Comparison of ENCODE assay signal across 12 cellular contexts in the genomic region with DNA sequence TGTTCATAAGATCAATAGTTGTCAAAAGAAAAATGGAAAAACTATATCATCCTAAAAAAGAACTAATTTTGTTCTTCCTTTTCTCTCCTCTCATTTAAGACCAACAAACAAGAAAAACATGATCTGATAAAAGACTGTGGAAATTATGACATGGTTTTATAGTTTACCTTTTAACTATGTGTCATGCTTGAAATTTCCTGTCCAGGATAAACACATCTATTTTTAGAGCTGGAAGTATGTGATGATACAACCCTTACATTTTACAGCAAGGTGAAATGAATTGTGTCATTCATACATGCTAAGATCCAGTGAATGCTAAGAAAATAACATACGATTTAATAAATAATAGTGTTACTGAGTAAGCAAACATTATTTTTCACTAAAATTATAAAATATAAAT.
DNase-seq lines count a peak whose midpoint lies in the region; ATAC-seq, FAIRE-seq and TF ChIP-seq lines count a peak whose summit lies in the region.
"Had no signal": no experiment of that assay in that cellular context is flagged by ENCODE, and none has a peak within 500 bp of the region (broad histone marks: within the 10 kb centered on the region; RNA-seq: fewer than 3 reads in every experiment).

No MANE protein-coding gene starts in this region.

- H3K4me3 ChIP-seq in A549: no peak overlapping the region
- H3K4me3 ChIP-seq in astrocyte of the cerebellum (ENCODE audit: low read depth, low read length): no peak overlapping the region
- no peak overlapping the region for H3K4me3 ChIP-seq in kidney epithelial cell (ENCODE audit: low read depth, low read length)
- H3K4me3 ChIP-seq: skin epidermis had no signal

- H3K36me3 ChIP-seq in kidney epithelial cell (ENCODE audit: control insufficient read depth, insufficient read depth, low read length): no peaks in the 10 kb centered on the region

- H3K27ac ChIP-seq in A549: peak overlapping the region in 1 of 2 experiments; percentile 81; a peak in 1 of 6 replicates
- H3K27ac ChIP-seq: skin epidermis had no signal

- no peak for TF ChIP-seq EP300 in A549 (IDR thresholded peaks at IDR 0.05)

- peak overlapping the region; percentile 48 for H3K4me2 ChIP-seq in A549

- no peak for FAIRE-seq in A549 (lab: Jason Lieb, UNC)

- DNase-seq in A549 (ENCODE audit: low read depth in 1 of 2, low spot score in 1 of 2) (peak; percentile 3 to 64), HT-29 (ENCODE audit: low spot score) (peak; percentile 76), astrocyte of the cerebellum (ENCODE audit: low read depth) (peak; percentile 32), kidney epithelial cell (ENCODE audit: low read depth) (peak; percentile 68), NCI-H510A (lab: John Stamatoyannopoulos, UW) (no peak), C1 segment of cervical spinal cord (lab: John Stamatoyannopoulos, UW) (no peak)
- no peak for DNase-seq in stimulated activated CD4-positive, alpha-beta T cell treated with anti-CD3 and anti-CD28 coated beads, Interleukin-4, amount 100 ng/mL, for 24 hours
- DNase-seq: activated CD4-positive, alpha-beta T cell treated with anti-CD3 and anti-CD28 coated beads, Interleukin-2, amount 50 U/mL, for 1 hour; activated naive CD4-positive, alpha-beta T cell; NCI-H446 had no signal

- TF ChIP-seq POLR2A in A549 (IDR thresholded peaks at IDR 0.05; ENCODE audit: low read length): no peak

- WGBS in A549 (ENCODE audit: missing lambda C conversion rate): 19% methylated on average over 1 of the region's 1 CpG

- TF ChIP-seq CTCF in A549 (IDR thresholded peaks at IDR 0.05) (no peak), astrocyte of the cerebellum (IDR thresholded peaks at IDR 0.05; ENCODE audit: low read depth, low read length, missing control alignments) (no peak), kidney epithelial cell (IDR thresholded peaks at IDR 0.05; ENCODE audit: insufficient read depth, low read length, poor library complexity, severe bottlenecking) (no peak)

- H3K4me1 ChIP-seq in A549: peaks cover 25% of the 10 kb centered on the region

- no peak for TF ChIP-seq RAD21 in A549 (conservative IDR thresholded peaks at IDR 0.05 in 1 of 2, IDR thresholded peaks at IDR 0.05 in 1 of 2)

- no peaks in the 10 kb centered on the region for H3K27me3 ChIP-seq in kidney epithelial cell (ENCODE audit: control insufficient read depth, insufficient read depth, low read length)

- POLR2A ChIA-PET in A549 (lab: Yijun Ruan, JAX): no interaction called here

- peak; percentile 80 to 86 for ATAC-seq in A549
- no peak for ATAC-seq in activated CD4-positive, CD25-positive, alpha-beta regulatory T cell treated with anti-CD3 and anti-CD28 coated beads, Interleukin-2, amount 50 U/mL, for 24 hours

- CTCF ChIA-PET in A549 (lab: Yijun Ruan, JAX): no interaction called here

- peaks cover 27% of the 10 kb centered on the region for H3K9me3 ChIP-seq in A549

- in situ Hi-C loops in astrocyte of the cerebellum (cut with HindIII; ENCODE audit: low sequenced_read_pairs): no loop called here

TF ChIP-seq in A549, 52 proteins besides CTCF, POLR2A, EP300 and RAD21:
- no peak for TF ChIP-seq HOXA7 (CRISPR knock-in tag; IDR thresholded peaks at IDR 0.05)
- no peak for TF ChIP-seq BHLHE40 (IDR thresholded peaks at IDR 0.05; ENCODE audit: low read depth, low read length)
- TF ChIP-seq GATA3 (IDR thresholded peaks at IDR 0.05; ENCODE audit: borderline replicate concordance): peak; percentile 36; the same call in 1 of the 2 replicates
- TF ChIP-seq EHMT2 (IDR thresholded peaks at IDR 0.05; ENCODE audit: low read depth): no peak
- peak; percentile 54; the same call in 1 of the 2 replicates for TF ChIP-seq JUNB (IDR thresholded peaks at IDR 0.05)
- peak in 1 of 2 experiments; percentile 33; a peak in 2 of 4 replicates for TF ChIP-seq CEBPB (IDR thresholded peaks at IDR 0.05)
- no peak for TF ChIP-seq FOSL2 (IDR thresholded peaks at IDR 0.05)
- TF ChIP-seq FOSL2 (CRISPR knock-in tag; IDR thresholded peaks at IDR 0.05): peak; percentile 79
- TF ChIP-seq SMC3 (IDR thresholded peaks at IDR 0.05): peak; percentile 18; the same call in 1 of the 3 replicates
- TF ChIP-seq, protein P1, sequence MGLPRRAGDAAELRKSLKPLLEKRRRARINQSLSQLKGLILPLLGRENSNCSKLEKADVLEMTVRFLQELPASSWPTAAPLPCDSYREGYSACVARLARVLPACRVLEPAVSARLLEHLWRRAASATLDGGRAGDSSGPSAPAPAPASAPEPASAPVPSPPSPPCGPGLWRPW (IDR thresholded peaks at IDR 0.05): no peak
- no peak for TF ChIP-seq RFX5 (IDR thresholded peaks at IDR 0.05)
- TF ChIP-seq ZFP36 (IDR thresholded peaks at IDR 0.05; ENCODE audit: borderline replicate concordance, partially characterized antibody): no peak
- TF ChIP-seq HEYL (CRISPR knock-in tag; IDR thresholded peaks at IDR 0.05): no peak
- no peak for TF ChIP-seq ZC3H11A (IDR thresholded peaks at IDR 0.05)
- TF ChIP-seq FOSB (CRISPR knock-in tag; IDR thresholded peaks at IDR 0.05): no peak
- TF ChIP-seq E2F6 (IDR thresholded peaks at IDR 0.05; ENCODE audit: borderline replicate concordance, low read depth): no peak

Comparison
In these comparisons a context has a peak if more than half of its experiments do, and no peak if none do; other contexts are left out.
1. ATAC-seq: peak in A549 (2 of 2); none in activated CD4-positive, CD25-positive, alpha-beta regulatory T cell treated with anti-CD3 and anti-CD28 coated beads, Interleukin-2, amount 50 U/mL, for 24 hours (0 of 2).
2. DNase-seq: peak in A549 (2 of 2), HT-29 (single experiment), astrocyte of the cerebellum (single experiment) and kidney epithelial cell (single experiment); none in NCI-H510A (single experiment), C1 segment of cervical spinal cord (0 of 14) and stimulated activated CD4-positive, alpha-beta T cell treated with anti-CD3 and anti-CD28 coated beads, Interleukin-4, amount 100 ng/mL, for 24 hours (single experiment).